In the genomic region with DNA sequence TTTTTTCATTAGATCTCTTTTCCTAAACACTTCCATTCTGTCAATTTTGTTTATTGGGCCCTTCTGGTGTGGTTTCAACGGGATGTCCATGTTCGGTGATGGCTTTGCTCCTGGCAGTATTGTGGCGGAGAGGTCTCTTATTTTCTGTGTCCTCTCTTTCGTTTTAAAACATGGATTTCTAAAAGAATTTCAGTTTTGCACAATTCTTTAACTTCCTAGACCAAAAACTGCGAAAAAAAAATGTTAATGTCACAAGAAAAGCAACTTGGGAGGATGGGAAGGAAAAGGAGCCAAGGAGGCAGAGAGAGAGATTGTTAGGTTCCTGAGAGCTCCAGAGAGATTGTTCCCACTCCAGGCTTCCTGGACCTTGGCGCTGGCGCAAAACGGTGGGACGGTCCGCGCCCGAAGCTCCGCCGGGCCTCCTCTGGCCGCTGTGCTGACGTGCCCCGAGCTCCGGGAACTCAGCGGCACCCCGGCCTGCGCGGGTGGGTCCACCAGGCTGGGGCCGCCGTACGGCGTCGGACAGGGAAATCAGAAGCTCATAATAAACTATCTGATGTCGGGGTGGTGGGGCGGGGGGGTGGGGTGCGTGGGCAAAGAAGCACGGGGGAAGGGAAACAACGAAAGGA, we compare ENCODE assay signal across 16 cellular contexts. TPM values are rescaled to one million over a fixed set of nuclear protein-coding genes. Genes with fewer than 3 reads are reported as not detected.
DNase-seq lines count a peak whose midpoint lies in the region; TF ChIP-seq lines count a peak whose summit lies in the region.
"Had no signal": no experiment of that assay in that cellular context is flagged by ENCODE, and none has a peak within 500 bp of the region (broad histone marks: within the 10 kb centered on the region; RNA-seq: fewer than 3 reads in every experiment).

No MANE protein-coding gene starts in this region.

- no peaks in the 10 kb centered on the region for H3K36me3 ChIP-seq in H7 (replicated peaks; ENCODE audit: control insufficient read depth, insufficient read depth, low read length)
- H3K36me3 ChIP-seq: lower lobe of right lung had no signal

- H3K4me1 Mint-ChIP-seq in nephron progenitor cell: peaks cover 62% of the 10 kb centered on the region

- no peak overlapping the region for H3K27ac Mint-ChIP-seq in nephron progenitor cell
- H3K27ac Mint-ChIP-seq: dendritic cell treated with granulocyte-macrophage colony-stimulating factor and Interleukin-4, amounts not matched to agents 40 ng/mL and 50 ng/mL, for 4 days had no signal

- peaks cover 4% of the 10 kb centered on the region for H3K9me3 Mint-ChIP-seq in nephron progenitor cell
- H3K9me3 Mint-ChIP-seq: dendritic cell treated with granulocyte-macrophage colony-stimulating factor and Interleukin-4, amounts not matched to agents 40 ng/mL and 50 ng/mL, for 4 days had no signal

- H3K27me3 ChIP-seq in H7 (ENCODE audit: control insufficient read depth, insufficient read depth, low read length): peaks cover 99% of the 10 kb centered on the region

- DNase-seq in NCI-H510A treated with DMSO at 0.1 percent for 48 hours (lab: John Stamatoyannopoulos, UW) (peak; percentile 1), NCI-H510A (lab: John Stamatoyannopoulos, UW) (no peak), H7 (peak; percentile 73), ecto neural progenitor cell (ENCODE audit: low spot score) (peak; percentile 73), nephron progenitor cell (peak; percentile 45), glomerular visceral epithelial cell (ENCODE audit: extremely low spot score) (no peak), cerebellum (ENCODE audit: low spot score) (no peak), inferior parietal cortex (ENCODE audit: extremely low spot score) (no peak)
- DNase-seq: DND-41, lower lobe of right lung, NCI-H345, psoas muscle had no signal

- H3K27me3 Mint-ChIP-seq in nephron progenitor cell (ENCODE audit: low read depth, poor library complexity): peaks cover 100% of the 10 kb centered on the region

- no peaks in the 10 kb centered on the region for H3K36me3 Mint-ChIP-seq in nephron progenitor cell (ENCODE audit: low read depth)

- H3K4me3 ChIP-seq in H7 (ENCODE audit: insufficient read depth, low read depth, low read length): peak overlapping the region; percentile 32
- H3K4me3 ChIP-seq: lower lobe of right lung, psoas muscle had no signal

- H3K4me3 Mint-ChIP-seq in nephron progenitor cell: peak overlapping the region; percentile 59
- H3K4me3 Mint-ChIP-seq: dendritic cell treated with granulocyte-macrophage colony-stimulating factor and Interleukin-4, amounts not matched to agents 40 ng/mL and 50 ng/mL, for 4 days had no signal

- TF ChIP-seq CTCF in nephron progenitor cell (IDR thresholded peaks at IDR 0.05): no peak

RNA-seq across cellular contexts. Expression of a gene that starts 0.9 kb away (rescaled TPM):
- 0.07 and 0.28 TPM in 2 replicates for total RNA-seq in H7 (2014; rRNA removed; shearing (Covaris generic))
- total RNA-seq in cerebellum: 1.2 TPM
- total RNA-seq: A172, frontal cortex, lower lobe of right lung, psoas muscle, temporal lobe had no signal

Comparison
In these comparisons a context has a peak if more than half of its experiments do, and no peak if none do; other contexts are left out.
1. DNase-seq: peak in NCI-H510A treated with DMSO at 0.1 percent for 48 hours (single experiment), H7 (single experiment), ecto neural progenitor cell (single experiment) and nephron progenitor cell (single experiment); none in NCI-H510A (single experiment), glomerular visceral epithelial cell (single experiment), cerebellum (single experiment) and inferior parietal cortex (single experiment).